ENCODE assay signal across 8 cellular contexts in the genomic region with DNA sequence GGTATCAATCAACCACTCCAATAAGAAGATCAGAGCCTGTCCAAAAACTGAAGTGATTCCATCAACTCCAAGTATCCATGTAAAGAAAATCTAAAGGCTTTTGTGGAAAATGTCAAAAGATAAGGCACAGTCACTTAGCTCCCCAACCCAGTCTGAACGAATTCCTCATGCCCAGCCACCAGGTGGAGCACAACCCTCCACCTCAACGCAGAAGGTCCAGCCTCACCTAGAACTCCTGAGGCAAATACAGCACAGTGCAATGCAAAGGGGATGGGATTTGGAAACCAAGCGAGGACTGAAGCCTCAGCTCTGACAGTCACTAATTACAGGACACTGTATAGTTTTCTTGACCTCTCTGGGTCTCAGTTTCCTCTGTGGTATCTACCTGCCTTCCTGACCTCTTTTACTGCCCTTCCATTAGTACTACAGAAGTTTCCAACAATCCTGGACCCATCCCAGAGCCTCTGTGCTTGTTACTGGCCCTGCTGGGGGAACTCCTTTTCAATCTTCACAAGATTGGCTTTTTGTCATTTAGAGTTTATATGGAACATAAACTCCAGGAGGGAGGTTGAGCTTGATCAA. TPM values are rescaled to one million over a fixed set of nuclear protein-coding genes. Genes with fewer than 3 reads are reported as not detected.
DNase-seq lines count a peak whose midpoint lies in the region; ATAC-seq and TF ChIP-seq lines count a peak whose summit lies in the region.

No MANE protein-coding gene starts in this region.

- H3K27ac ChIP-seq in left ventricle myocardium inferior (replicated peaks): no peak overlapping the region

- no peak overlapping the region for H3K4me3 ChIP-seq in left ventricle myocardium inferior
- no peak overlapping the region for H3K4me3 ChIP-seq in foreskin fibroblast (ENCODE audit: low read depth in 1 of 2, low read length in 2 of 2)

- TF ChIP-seq CTCF in left ventricle myocardium inferior (IDR thresholded peaks at IDR 0.05; ENCODE audit: borderline replicate concordance) (peak; percentile 57), foreskin fibroblast (IDR thresholded peaks at IDR 0.05; ENCODE audit: low read depth, low read length) (peak; percentile 69)

- H3K4me1 ChIP-seq in left ventricle myocardium inferior: peaks cover 54% of the 10 kb centered on the region

- no peak for DNase-seq in left ventricle myocardium inferior
- DNase-seq in left ventricle myocardium superior: no peak
- peak; percentile 31 for DNase-seq in NCI-H69 (lab: John Stamatoyannopoulos, UW)
- DNase-seq in activated T-cell treated with anti-CD3 and anti-CD28 coated beads for 1 hour (ENCODE audit: low read depth): peak; percentile 38
- peak in 1 of 2 donors; percentile 59 for DNase-seq in foreskin fibroblast
- DNase-seq in stimulated activated CD4-positive, alpha-beta T cell treated with anti-CD3 and anti-CD28 coated beads, Interleukin-1b, Interleukin-23, amount 100 ng/mL, for 48 hours: peak; percentile 40
- no peak for DNase-seq in occipital lobe (lab: John Stamatoyannopoulos, UW)

- H3K27me3 ChIP-seq in left ventricle myocardium inferior (ENCODE audit: low read depth): no peaks in the 10 kb centered on the region

- H3K9me3 ChIP-seq in left ventricle myocardium inferior (replicated peaks): no peaks in the 10 kb centered on the region

- peaks cover 41% of the 10 kb centered on the region for H3K36me3 ChIP-seq in left ventricle myocardium inferior

- intact Hi-C loops in left ventricle myocardium inferior (cut with micrococcal nuclease) (no loop called here), left ventricle myocardium superior (cut with micrococcal nuclease) (no loop called here)

- no peak for ATAC-seq in left ventricle myocardium superior
- ATAC-seq in GM19351 (IDR thresholded peaks at IDR 0.05; ENCODE audit: unreplicated experiment): no peak

RNA-seq across cellular contexts. Expression of a gene that starts 2.0 kb away (rescaled TPM):
- total RNA-seq in left ventricle myocardium inferior: 18.2 TPM
- 17.8 TPM for total RNA-seq in left ventricle myocardium superior
- total RNA-seq in occipital lobe: 24.5 TPM

RNA-seq across cellular contexts. Expression of a gene that starts 43.0 kb away (rescaled TPM):
- 19.6 TPM for total RNA-seq in left ventricle myocardium inferior
- total RNA-seq in left ventricle myocardium superior: 12.2 TPM
- total RNA-seq in occipital lobe: 6.2 TPM

RNA-seq across cellular contexts. Expression of a gene that starts 48.8 kb away (rescaled TPM):
- total RNA-seq in left ventricle myocardium inferior: 5.5 TPM
- total RNA-seq in left ventricle myocardium superior: 3.4 TPM
- total RNA-seq in occipital lobe: 8.9 TPM

Comparison
In these comparisons a context has a peak if more than half of its experiments do, and no peak if none do; other contexts are left out.
1. DNase-seq: peak in NCI-H69 (single experiment), activated T-cell treated with anti-CD3 and anti-CD28 coated beads for 1 hour (single experiment) and stimulated activated CD4-positive, alpha-beta T cell treated with anti-CD3 and anti-CD28 coated beads, Interleukin-1b, Interleukin-23, amount 100 ng/mL, for 48 hours (single experiment); none in left ventricle myocardium inferior (single experiment), left ventricle myocardium superior (single experiment) and occipital lobe (single experiment).